ENCODE assay signal across 1 cellular context in genomic region chr7:30634193-30634626, GRCh38.
A peak's percentile ranks its signal among the peaks of the same experiment; 100 is the strongest.
TF ChIP-seq lines count a peak whose summit lies in the region.

No MANE protein-coding gene starts in this region.

TF ChIP-seq in GM12878, 131 proteins besides CTCF, POLR2A, EP300 and RAD21:
- no peak for TF ChIP-seq SPI1 (IDR thresholded peaks at IDR 0.05; ENCODE audit: borderline replicate concordance, insufficient read depth, low read depth, low read length)
- TF ChIP-seq NR2C1 (IDR thresholded peaks at IDR 0.05), result no peak
- TF ChIP-seq BCL11A (IDR thresholded peaks at IDR 0.05; ENCODE audit: low read depth, low read length), result no peak
- TF ChIP-seq RUNX3 (IDR thresholded peaks at IDR 0.05; ENCODE audit: low read length), result peak; percentile 63
- TF ChIP-seq ATF2 (IDR thresholded peaks at IDR 0.05; ENCODE audit: low read length), result no peak
- no peak for TF ChIP-seq SP1 (IDR thresholded peaks at IDR 0.05; ENCODE audit: low read depth, low read length)
- TF ChIP-seq MEF2A (IDR thresholded peaks at IDR 0.05; ENCODE audit: insufficient read depth, low read depth, low read length), result peak; percentile 40; the same call in 1 of the 2 replicates
- TF ChIP-seq MEF2B (IDR thresholded peaks at IDR 0.05; ENCODE audit: partially characterized antibody, poor library complexity, severe bottlenecking), result peak; percentile 32
